16 cellular contexts compared by ENCODE assay signal in the genomic region with DNA sequence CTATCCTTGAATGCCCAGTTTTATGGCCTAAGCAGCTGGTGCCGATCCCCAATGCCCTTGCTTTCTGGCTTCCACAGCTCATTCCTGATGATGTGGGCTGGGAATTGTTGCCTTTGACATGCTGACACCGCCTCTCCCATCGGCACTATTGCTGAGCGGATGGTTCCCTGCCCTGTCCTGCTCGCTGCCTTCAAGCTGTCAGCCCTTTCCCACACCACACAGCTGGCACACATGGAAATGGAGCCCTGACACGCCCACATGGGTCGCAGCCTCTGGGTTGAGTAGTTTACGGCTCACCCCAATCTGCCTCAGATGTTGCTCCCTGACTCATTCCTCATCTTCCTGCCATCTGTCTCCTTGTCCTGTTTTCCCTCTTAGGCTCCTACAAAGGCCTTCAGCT.
A peak's percentile ranks its signal among the peaks of the same experiment; 100 is the strongest.
DNase-seq lines count a peak whose midpoint lies in the region; ATAC-seq and TF ChIP-seq lines count a peak whose summit lies in the region.
"Had no signal": no experiment of that assay in that cellular context is flagged by ENCODE, and none has a peak within 500 bp of the region (broad histone marks: within the 10 kb centered on the region; RNA-seq: fewer than 3 reads in every experiment).

No MANE protein-coding gene starts in this region.

- H3K36me3 ChIP-seq in neuronal stem cell (replicated peaks in 1 of 2; ENCODE audit: control insufficient read depth in 2 of 2, insufficient read depth in 2 of 2, low read length in 2 of 2): no peaks in the 10 kb centered on the region
- H3K36me3 ChIP-seq: prostate gland had no signal

- no peak overlapping the region for H2BK5ac ChIP-seq in neuronal stem cell (ENCODE audit: low read length)

- intact Hi-C loops in CD4-positive, alpha-beta T cell (cut with DNase I, micrococcal nuclease): no loop called here

- CTCF ChIA-PET in activated naive CD4-positive, alpha-beta T cell treated with anti-CD3 and anti-CD28 coated beads, Interleukin-2, amount 10 ng/mL, durations not matched to agents 7 days and 5 days (lab: Charles Lee): no interaction called here
- CTCF ChIA-PET in CD4-positive, alpha-beta T cell (lab: Charles Lee): no interaction called here

- H2AFZ ChIP-seq in neuronal stem cell (ENCODE audit: low read length): no peak overlapping the region

- H3K27me3 Mint-ChIP-seq in activated naive CD4-positive, alpha-beta T cell treated with anti-CD3 and anti-CD28 coated beads, Interleukin-2, amount 10 ng/mL, durations not matched to agents 7 days and 5 days: no peaks in the 10 kb centered on the region
- no peaks in the 10 kb centered on the region for H3K27me3 Mint-ChIP-seq in activated naive CD8-positive, alpha-beta T cell treated with anti-CD3 and anti-CD28 coated beads, Interleukin-2, amount 50 U/mL, for 24 hours
- H3K27me3 Mint-ChIP-seq in CD4-positive, alpha-beta T cell: no peaks in the 10 kb centered on the region
- H3K27me3 Mint-ChIP-seq: CD4-positive, alpha-beta memory T cell had no signal

- H3K4me2 ChIP-seq in neuronal stem cell (ENCODE audit: insufficient read depth, low read length, poor library complexity, severe bottlenecking): no peak overlapping the region

- no peak overlapping the region for H2BK12ac ChIP-seq in neuronal stem cell (ENCODE audit: low read length)

- no CpG with 5 or more reads among the region's 8 CpGs for WGBS in neuronal stem cell (ENCODE audit: extremely low coverage in 2 of 2, insufficient read length in 2 of 2, insufficient replicate concordance in 1 of 2), 2 donors

- no peak for TF ChIP-seq CTCF in fibroblast of villous mesenchyme (IDR thresholded peaks at IDR 0.05; ENCODE audit: insufficient read depth, low read depth, low read length)
- TF ChIP-seq CTCF in CD4-positive, alpha-beta T cell (IDR thresholded peaks at IDR 0.05): no peak

- H4K91ac ChIP-seq in neuronal stem cell (ENCODE audit: low read depth, low read length, poor library complexity): no peak overlapping the region

- H3K18ac ChIP-seq in neuronal stem cell (ENCODE audit: low read length): peak overlapping the region; percentile 2

- no peak overlapping the region for H3K27ac ChIP-seq in neuronal stem cell (replicated peaks; ENCODE audit: low read length)
- no peak overlapping the region for H3K27ac ChIP-seq in CD4-positive, alpha-beta T cell (ENCODE audit: low read depth, low read length)
- H3K27ac ChIP-seq: prostate gland had no signal

- H3K4me1 ChIP-seq in neuronal stem cell (ENCODE audit: control insufficient read depth in 2 of 2, insufficient read depth in 1 of 2, low read depth in 1 of 2, low read length in 2 of 2): peaks cover 22 to 24% of the 10 kb centered on the region in 2 donors

- H3K9ac ChIP-seq in neuronal stem cell (ENCODE audit: low read depth, low read length, poor library complexity): no peak overlapping the region

- peaks cover 13% of the 10 kb centered on the region for H3K36me3 Mint-ChIP-seq in activated naive CD4-positive, alpha-beta T cell treated with anti-CD3 and anti-CD28 coated beads, Interleukin-2, amount 10 ng/mL, durations not matched to agents 7 days and 5 days
- no peaks in the 10 kb centered on the region for H3K36me3 Mint-ChIP-seq in activated naive CD8-positive, alpha-beta T cell treated with anti-CD3 and anti-CD28 coated beads, Interleukin-2, amount 50 U/mL, for 24 hours (ENCODE audit: low read depth)
- H3K36me3 Mint-ChIP-seq in CD4-positive, alpha-beta T cell (ENCODE audit: low read depth): no peaks in the 10 kb centered on the region
- H3K36me3 Mint-ChIP-seq: CD4-positive, alpha-beta memory T cell had no signal

- H3K27me3 ChIP-seq in neuronal stem cell (ENCODE audit: control insufficient read depth in 3 of 3, insufficient read depth in 3 of 3, low read depth in 1 of 3, low read length in 3 of 3): no peaks in the 10 kb centered on the region
- H3K27me3 ChIP-seq in CD4-positive, alpha-beta T cell (ENCODE audit: control insufficient read depth, insufficient read depth, low read length): no peaks in the 10 kb centered on the region

- no peak for ATAC-seq in activated naive CD8-positive, alpha-beta T cell treated with anti-CD3 and anti-CD28 coated beads, Interleukin-2, amount 50 U/mL, for 24 hours
- no peak for ATAC-seq in CD4-positive, alpha-beta T cell (ENCODE audit: poor library complexity)

- no peak overlapping the region for H3K4ac ChIP-seq in neuronal stem cell (ENCODE audit: low read length)

- no peak overlapping the region for H2AK5ac ChIP-seq in neuronal stem cell (ENCODE audit: low read depth, low read length)

- DNase-seq in activated naive CD4-positive, alpha-beta T cell treated with anti-CD3 and anti-CD28 coated beads, Interleukin-2, amount 10 ng/mL, durations not matched to agents 7 days and 5 days: no peak
- no peak for DNase-seq in activated naive CD4-positive, alpha-beta T cell treated with anti-CD3 and anti-CD28 coated beads, Interleukin-2, amount 50 U/mL, for 16 hours
- DNase-seq in fibroblast of villous mesenchyme (ENCODE audit: low read depth): peak; percentile 16
- DNase-seq in neuronal stem cell (ENCODE audit: low spot score): no peak
- no peak for DNase-seq in activated naive CD8-positive, alpha-beta T cell treated with anti-CD3 and anti-CD28 coated beads, Interleukin-2, amount 50 U/mL, for 24 hours
- no peak for DNase-seq in activated CD4-positive, alpha-beta T cell treated with anti-CD3 and anti-CD28 coated beads for 4 hours
- no peak for DNase-seq in CD4-positive, alpha-beta T cell
- DNase-seq in hepatic stellate cell (ENCODE audit: low spot score): no peak
- DNase-seq: activated CD4-positive, CD25-positive, alpha-beta regulatory T cell treated with anti-CD3 and anti-CD28 coated beads, Interleukin-2, amount 50 U/mL, for 72 hours; activated CD8-positive, alpha-beta memory T cell treated with anti-CD3 and anti-CD28 coated beads, Interleukin-2, amount 50 U/mL, for 4 hours; activated naive CD4-positive, alpha-beta T cell; CD4-positive, alpha-beta memory T cell; GOT3; NCI-H1930; NCI-H774 had no signal

- no peak overlapping the region for H3K23ac ChIP-seq in neuronal stem cell (ENCODE audit: low read depth, low read length, poor library complexity)

- POLR2A ChIA-PET in CD4-positive, alpha-beta T cell (lab: Charles Lee): no interaction called here

- peaks cover 37% of the 10 kb centered on the region for H3K4me1 Mint-ChIP-seq in activated naive CD4-positive, alpha-beta T cell treated with anti-CD3 and anti-CD28 coated beads, Interleukin-2, amount 10 ng/mL, durations not matched to agents 7 days and 5 days
- H3K4me1 Mint-ChIP-seq in activated naive CD8-positive, alpha-beta T cell treated with anti-CD3 and anti-CD28 coated beads, Interleukin-2, amount 50 U/mL, for 24 hours: peaks cover 34% of the 10 kb centered on the region
- H3K4me1 Mint-ChIP-seq in CD4-positive, alpha-beta T cell (ENCODE audit: low read depth): peaks cover 6% of the 10 kb centered on the region

- H3K27ac Mint-ChIP-seq in activated naive CD4-positive, alpha-beta T cell treated with anti-CD3 and anti-CD28 coated beads, Interleukin-2, amount 10 ng/mL, durations not matched to agents 7 days and 5 days: peak overlapping the region; percentile 19
- no peak overlapping the region for H3K27ac Mint-ChIP-seq in activated naive CD8-positive, alpha-beta T cell treated with anti-CD3 and anti-CD28 coated beads, Interleukin-2, amount 50 U/mL, for 24 hours
- no peak overlapping the region for H3K27ac Mint-ChIP-seq in CD4-positive, alpha-beta T cell
- H3K27ac Mint-ChIP-seq: CD4-positive, alpha-beta memory T cell had no signal

- no peak overlapping the region for H2BK120ac ChIP-seq in neuronal stem cell (ENCODE audit: low read depth, low read length)

- H3K14ac ChIP-seq in neuronal stem cell (ENCODE audit: low read length): no peak overlapping the region

- H3K4me3 ChIP-seq in fibroblast of villous mesenchyme (ENCODE audit: low read depth, low read length) (no peak overlapping the region), neuronal stem cell (ENCODE audit: low read length in 2 of 2) (no peak overlapping the region)
- H3K4me3 ChIP-seq: prostate gland had no signal

- H3K9me3 ChIP-seq in neuronal stem cell (replicated peaks in 1 of 2; ENCODE audit: control insufficient read depth in 2 of 2, insufficient read depth in 1 of 2, low read depth in 1 of 2, low read length in 2 of 2): no peaks in the 10 kb centered on the region
- H3K9me3 ChIP-seq in CD4-positive, alpha-beta T cell (ENCODE audit: control insufficient read depth, low read length): no peaks in the 10 kb centered on the region
- H3K9me3 ChIP-seq: prostate gland had no signal

- no peaks in the 10 kb centered on the region for H3K79me1 ChIP-seq in neuronal stem cell (ENCODE audit: low read depth, low read length)

- H4K8ac ChIP-seq in neuronal stem cell (ENCODE audit: low read depth, low read length): no peak overlapping the region

- no peaks in the 10 kb centered on the region for H3K9me3 Mint-ChIP-seq in activated naive CD4-positive, alpha-beta T cell treated with anti-CD3 and anti-CD28 coated beads, Interleukin-2, amount 10 ng/mL, durations not matched to agents 7 days and 5 days
- no peaks in the 10 kb centered on the region for H3K9me3 Mint-ChIP-seq in activated naive CD8-positive, alpha-beta T cell treated with anti-CD3 and anti-CD28 coated beads, Interleukin-2, amount 50 U/mL, for 24 hours
- H3K9me3 Mint-ChIP-seq in CD4-positive, alpha-beta T cell: no peaks in the 10 kb centered on the region
- H3K9me3 Mint-ChIP-seq: CD4-positive, alpha-beta memory T cell had no signal

- no peak overlapping the region for H2BK15ac ChIP-seq in neuronal stem cell (ENCODE audit: low read length)

- no peak overlapping the region for H3K4me3 Mint-ChIP-seq in activated naive CD4-positive, alpha-beta T cell treated with anti-CD3 and anti-CD28 coated beads, Interleukin-2, amount 10 ng/mL, durations not matched to agents 7 days and 5 days
- no peak overlapping the region for H3K4me3 Mint-ChIP-seq in activated naive CD8-positive, alpha-beta T cell treated with anti-CD3 and anti-CD28 coated beads, Interleukin-2, amount 50 U/mL, for 24 hours
- H3K4me3 Mint-ChIP-seq in CD4-positive, alpha-beta T cell: no peak overlapping the region
- H3K4me3 Mint-ChIP-seq: CD4-positive, alpha-beta memory T cell had no signal
